21 cellular contexts compared by ENCODE assay signal in genomic region chr15:71387825-71388224, GRCh38.
DNase-seq lines count a peak whose midpoint lies in the region; ATAC-seq and TF ChIP-seq lines count a peak whose summit lies in the region.
"Had no signal": no experiment of that assay in that cellular context is flagged by ENCODE, and none has a peak within 500 bp of the region (broad histone marks: within the 10 kb centered on the region; RNA-seq: fewer than 3 reads in every experiment).

No MANE protein-coding gene starts in this region.

- TF ChIP-seq CTCF in GM23338 (conservative IDR thresholded peaks at IDR 0.05; ENCODE audit: low read depth in 2 of 2) (no peak), fibroblast of villous mesenchyme (IDR thresholded peaks at IDR 0.05; ENCODE audit: insufficient read depth, low read depth, low read length) (no peak), uterus (IDR thresholded peaks at IDR 0.05) (no peak), esophagus muscularis mucosa (IDR thresholded peaks at IDR 0.05) (no peak)

- peaks cover 10% of the 10 kb centered on the region; the same call in 2 of the 3 replicates for H3K36me3 Mint-ChIP-seq in GM23338 (ENCODE audit: low read depth)
- H3K36me3 Mint-ChIP-seq: CD4-positive, CD25-positive, alpha-beta regulatory T cell had no signal

- no peak for TF ChIP-seq EP300 in esophagus muscularis mucosa (IDR thresholded peaks at IDR 0.05)

- peaks cover 75% of the 10 kb centered on the region for H3K4me1 Mint-ChIP-seq in GM23338

- H2AFZ ChIP-seq in GM23338: no peak overlapping the region

- peak overlapping the region; percentile 1 for H3K4me2 ChIP-seq in GM23338

- H3K9ac ChIP-seq in HUES64 (ENCODE audit: low read depth, low read length): peak overlapping the region; percentile 18; the same call in 1 of the 2 replicates

- H3K27me3 ChIP-seq in GM23338 (ENCODE audit: insufficient read depth) (no peaks in the 10 kb centered on the region), HUES64 (ENCODE audit: insufficient read depth, low read length) (no peaks in the 10 kb centered on the region), uterus (no peaks in the 10 kb centered on the region), esophagus muscularis mucosa (no peaks in the 10 kb centered on the region)

- WGBS in HUES64: 56% methylated on average over 1 of the region's 1 CpG
- 92% methylated on average over 1 of the region's 1 CpG for WGBS in esophagus muscularis mucosa

- no peaks in the 10 kb centered on the region for H3K79me2 ChIP-seq in GM23338 (replicated peaks; ENCODE audit: insufficient read depth)

- no peak overlapping the region for H3K27ac Mint-ChIP-seq in GM23338
- H3K27ac Mint-ChIP-seq: CD4-positive, CD25-positive, alpha-beta regulatory T cell had no signal

- peak overlapping the region; percentile 52; the same call in 1 of the 3 replicates for H3K4me3 Mint-ChIP-seq in GM23338
- H3K4me3 Mint-ChIP-seq: CD4-positive, CD25-positive, alpha-beta regulatory T cell had no signal

- DNase-seq in GM23338 (ENCODE audit: low spot score): no peak
- DNase-seq in fibroblast of villous mesenchyme (ENCODE audit: low read depth): peak; percentile 69
- no peak for DNase-seq in uterus
- DNase-seq in DMS79 (lab: John Stamatoyannopoulos, UW): no peak
- DNase-seq in esophagus muscularis mucosa (ENCODE audit: extremely low spot score): no peak
- DNase-seq in activated CD4-positive, alpha-beta T cell treated with anti-CD3 and anti-CD28 coated beads for 4 hours: no peak
- DNase-seq: AML-193; CD4-positive, CD25-positive, alpha-beta regulatory T cell; COR-L47; DMS 273 treated with DMSO at 0.1 percent for 48 hours; GDM1; KG1; NCI-H1417; NCI-H187 treated with DMSO at 0.1 percent for 48 hours; NCI-H2227 treated with DMSO at 0.1 percent for 48 hours; NCI-H510A treated with DMSO at 0.1 percent for 48 hours; NCI-H774; OCI-M1; SHP77 had no signal

- TF ChIP-seq POLR2A in uterus (IDR thresholded peaks at IDR 0.05): no peak
- TF ChIP-seq POLR2A in esophagus muscularis mucosa (IDR thresholded peaks at IDR 0.05; ENCODE audit: low read depth): no peak

- H3K4me1 ChIP-seq in GM23338 (ENCODE audit: insufficient read depth) (peaks cover 55% of the 10 kb centered on the region), HUES64 (ENCODE audit: insufficient read depth, low read length) (peaks cover 62% of the 10 kb centered on the region), uterus (peaks cover 9 to 13% of the 10 kb centered on the region in 2 donors), esophagus muscularis mucosa (peaks cover 31 to 33% (median 33%) of the 10 kb centered on the region in 4 donors)

- 0 out of 2 replicates have a peak, but pooled peaks cover 3% of the 10 kb centered on the region for H3K9me2 ChIP-seq in GM23338 (ENCODE audit: insufficient read depth)

- intact Hi-C loops in uterus (cut with DNase I; ENCODE audit: low total_unique reads) (loop anchor here (10.0 kb wide), 1 partner anchor 57 kb away; no protein-coding TSS in a partner anchor), esophagus muscularis mucosa (cut with DNase I) (loop anchor here (2.0 to 10.0 kb wide), 2 partner anchors 53 to 273 kb away; partner anchors contain the start of gene THSD4)

- peaks cover 12% of the 10 kb centered on the region for H3K27me3 Mint-ChIP-seq in GM23338 (ENCODE audit: insufficient read depth, low read depth, poor library complexity)

- H3K36me3 ChIP-seq in GM23338 (ENCODE audit: insufficient read depth) (no peaks in the 10 kb centered on the region), HUES64 (ENCODE audit: insufficient read depth, low read length) (no peaks in the 10 kb centered on the region), uterus (no peaks in the 10 kb centered on the region), esophagus muscularis mucosa (no peaks in the 10 kb centered on the region)

- H4K20me1 ChIP-seq in GM23338 (replicated peaks; ENCODE audit: insufficient read depth): no peaks in the 10 kb centered on the region

- peak overlapping the region; percentile 85 for H3K27ac ChIP-seq in GM23338 (ENCODE audit: low read depth)
- H3K27ac ChIP-seq in HUES64 (ENCODE audit: low read depth, low read length): peak overlapping the region; percentile 94
- H3K27ac ChIP-seq in uterus: peak overlapping the region; percentile 67 to 76
- no peak overlapping the region for H3K27ac ChIP-seq in esophagus muscularis mucosa (replicated peaks in 1 of 4)
- H3K27ac ChIP-seq: SK-N-MC had no signal

- H3K4me3 ChIP-seq in GM23338 (peak overlapping the region; percentile 1; the same call in 1 of the 2 replicates), HUES64 (ENCODE audit: low read length) (0 out of 2 replicates have a peak overlapping the region, but pooled peaks have one; percentile 20), fibroblast of villous mesenchyme (ENCODE audit: low read depth, low read length) (no peak overlapping the region), uterus (no peak overlapping the region), esophagus muscularis mucosa (no peak overlapping the region)
- H3K4me3 ChIP-seq: SK-N-MC had no signal

- peaks cover 7% of the 10 kb centered on the region for H3F3A ChIP-seq in GM23338 (replicated peaks; ENCODE audit: low read depth)

- peaks cover 4% of the 10 kb centered on the region; the same call in 1 of the 3 replicates for H3K9me3 Mint-ChIP-seq in GM23338

- H3K9me3 ChIP-seq in HUES64 (ENCODE audit: insufficient read depth, low read depth, low read length) (no peaks in the 10 kb centered on the region), uterus (no peaks in the 10 kb centered on the region), esophagus muscularis mucosa (no peaks in the 10 kb centered on the region)

- no peak; the same call in 2 of the 3 replicates for ATAC-seq in GM23338

TF ChIP-seq in GM23338, 12 proteins besides CTCF, POLR2A, EP300 and RAD21 (continues in another document):
- TF ChIP-seq CREB1 (CRISPR knock-in tag; IDR thresholded peaks at IDR 0.05; ENCODE audit: low read depth) (no peak), NANOG (IDR thresholded peaks at IDR 0.05; ENCODE audit: borderline replicate concordance) (no peak), EZH2 (IDR thresholded peaks at IDR 0.05; ENCODE audit: low read depth, unreplicated experiment) (no peak), ZNF114 (CRISPR knock-in tag; IDR thresholded peaks at IDR 0.05) (no peak), ZNF331 (CRISPR knock-in tag; IDR thresholded peaks at IDR 0.05; ENCODE audit: low read depth) (no peak), STAT1 (IDR thresholded peaks at IDR 0.05; ENCODE audit: unreplicated experiment) (no peak), POLR2AphosphoS5 (IDR thresholded peaks at IDR 0.05; ENCODE audit: low read depth) (no peak), REST (IDR thresholded peaks at IDR 0.05; ENCODE audit: unreplicated experiment) (no peak), EZH2phosphoT487 (IDR thresholded peaks at IDR 0.05; ENCODE audit: unreplicated experiment) (no peak), ETS1 (IDR thresholded peaks at IDR 0.05) (no peak), JUNB (IDR thresholded peaks at IDR 0.05; ENCODE audit: unreplicated experiment) (no peak)

Comparison
In these comparisons a context has a peak if more than half of its experiments do, and no peak if none do; other contexts are left out.
1. H3K27ac ChIP-seq: peak in GM23338 (single experiment), HUES64 (single experiment) and uterus (2 of 2); none in esophagus muscularis mucosa (0 of 4).
2. H3K4me3 ChIP-seq: peak in GM23338 (single experiment) and HUES64 (single experiment); none in fibroblast of villous mesenchyme (single experiment), uterus (0 of 2) and esophagus muscularis mucosa (0 of 4).